Comparison of ENCODE assay signal across 27 cellular contexts in the genomic region with DNA sequence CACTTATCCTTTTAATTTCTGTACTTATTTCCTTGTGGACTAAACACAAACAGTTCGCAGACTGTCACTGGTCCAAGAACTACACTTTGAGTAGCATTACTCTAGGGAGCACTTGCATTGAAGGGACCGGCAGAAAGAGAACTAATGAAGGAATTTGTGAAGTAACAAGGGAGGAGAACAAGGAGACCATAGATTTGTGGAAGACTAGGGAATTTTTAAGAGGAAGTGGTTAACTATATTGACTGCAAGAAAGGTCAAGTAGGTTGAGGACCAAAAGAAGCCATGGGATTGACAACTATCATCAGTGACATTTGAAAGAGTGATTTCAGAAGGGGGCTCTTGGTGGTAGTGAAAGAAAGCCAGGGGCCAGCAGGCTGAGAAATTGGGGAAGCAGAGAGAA.
"Had no signal": no experiment of that assay in that cellular context is flagged by ENCODE, and none has a peak within 500 bp of the region (broad histone marks: within the 10 kb centered on the region; RNA-seq: fewer than 3 reads in every experiment).

No MANE protein-coding gene starts in this region.

- H3K27ac ChIP-seq: HL-60, SJSA1 had no signal

- H3K36me3 ChIP-seq: MG63 had no signal

- DNase-seq: Karpas-422, KBM-7, MG63, NCI-H1092, NCI-H1105 treated with DMSO at 0.1 percent for 48 hours, NCI-H1417 treated with DMSO at 0.1 percent for 48 hours, NCI-H146, NCI-H1694 treated with DMSO at 0.1 percent for 48 hours, NCI-H1930, NCI-H2081, NCI-H2107, NCI-H226, NCI-H446, NCI-H510A, NCI-H524 treated with DMSO at 0.1 percent for 48 hours, NCI-H69, NCI-H774, Right ventricle myocardium superior, RPMI8226, SIG-M5, SK-N-SH, SW 1271 had no signal

- H3K4me3 ChIP-seq: MG63, SJSA1 had no signal

- H3K9me3 ChIP-seq: MG63, SJSA1, SK-N-SH had no signal

- H3K4me2 ChIP-seq: SK-N-SH had no signal

- H3K9ac ChIP-seq: SK-N-SH had no signal

- FAIRE-seq: HTR-8/SVneo, RCC 7860 had no signal

- H3K27me3 ChIP-seq: MG63, SJSA1 had no signal

- H3K27me3 Mint-ChIP-seq: IgD-negative memory B cell had no signal
